ENCODE assay signal across 10 cellular contexts in genomic region chr2:207122914-207123744, GRCh38. TPM values are rescaled to one million over a fixed set of nuclear protein-coding genes. Genes with fewer than 3 reads are reported as not detected.
DNase-seq lines count a peak whose midpoint lies in the region; ATAC-seq and TF ChIP-seq lines count a peak whose summit lies in the region.
"Had no signal": no experiment of that assay in that cellular context is flagged by ENCODE, and none has a peak within 500 bp of the region (broad histone marks: within the 10 kb centered on the region; RNA-seq: fewer than 3 reads in every experiment).

No MANE protein-coding gene starts in this region.

- peaks cover 59 to 67% of the 10 kb centered on the region in 2 donors for H3K36me3 Mint-ChIP-seq in CD14-positive monocyte

- no peak for TF ChIP-seq CTCF in CD14-positive monocyte (IDR thresholded peaks at IDR 0.05)

- H3K27ac ChIP-seq in SJSA1 = peak overlapping the region; percentile 58

- peaks cover 49% of the 10 kb centered on the region for H3K36me3 ChIP-seq in SJSA1

- H3K4me3 ChIP-seq in SJSA1 = no peak overlapping the region

- no peak for ATAC-seq in HG02938 (IDR thresholded peaks at IDR 0.05; ENCODE audit: unreplicated experiment)

- H3K9me3 Mint-ChIP-seq in CD14-positive monocyte = no peaks in the 10 kb centered on the region

- H3K9me3 ChIP-seq in SJSA1 (replicated peaks) = no peaks in the 10 kb centered on the region

- peaks cover 32% of the 10 kb centered on the region for H3K4me1 Mint-ChIP-seq in CD14-positive monocyte

- H3K27me3 ChIP-seq in SJSA1 (replicated peaks) = no peaks in the 10 kb centered on the region

- H3K4me1 ChIP-seq in SJSA1 (replicated peaks) = peaks cover 45% of the 10 kb centered on the region

- DNase-seq in CD14-positive monocyte (ENCODE audit: low spot score) = no peak
- peak; percentile 52 to 64 for DNase-seq in SJSA1 (ENCODE audit: low read depth in 1 of 2, low spot score in 2 of 2)
- DNase-seq in activated naive CD4-positive, alpha-beta T cell treated with anti-CD3 and anti-CD28 coated beads, Interleukin-2, amount 50 U/mL, for 16 hours = peak; percentile 60
- peak; percentile 75 for DNase-seq in retina
- DNase-seq in NCI-H146 treated with DMSO at 0.1 percent for 48 hours (lab: John Stamatoyannopoulos, UW; ENCODE audit: unreplicated experiment) = no peak
- DNase-seq in NCI-H2081 treated with DMSO at 0.1 percent for 48 hours (lab: John Stamatoyannopoulos, UW) = no peak
- no peak for DNase-seq in SW 1271 (lab: John Stamatoyannopoulos, UW)
- DNase-seq: CD8-positive, alpha-beta memory T cell; posterior cingulate gyrus had no signal

- H3K4me3 Mint-ChIP-seq in CD14-positive monocyte = no peak overlapping the region
- H3K4me3 Mint-ChIP-seq: CD8-positive, alpha-beta memory T cell had no signal

- H3K27ac Mint-ChIP-seq in CD14-positive monocyte = peak overlapping the region in 5 of 7 donors; percentile 18 to 77 (median 42)
- H3K27ac Mint-ChIP-seq: CD8-positive, alpha-beta memory T cell had no signal

- H3K27me3 Mint-ChIP-seq in CD14-positive monocyte (ENCODE audit: low read depth in 3 of 3) = peaks cover 0 to 1% (median 0%) of the 10 kb centered on the region in 3 donors

- intact Hi-C loops in CD14-positive monocyte (cut with micrococcal nuclease) = no loop called here

RNA-seq across cellular contexts. Expression of gene KLF7, which starts 42.6 kb away (rescaled TPM):
- 10 to 100 TPM in 1 of 2 donors, 1 to 10 TPM in 1; 9.4 to 10.3 TPM for polyA plus RNA-seq in CD14-positive monocyte
- total RNA-seq in SJSA1 (2014; rRNA removed; shearing (Covaris generic)) = 6.8 and 13.1 TPM in 2 replicates

Comparison
In these comparisons a context has a peak if more than half of its experiments do, and no peak if none do; other contexts are left out.
1. DNase-seq: peak in SJSA1 (2 of 2), activated naive CD4-positive, alpha-beta T cell treated with anti-CD3 and anti-CD28 coated beads, Interleukin-2, amount 50 U/mL, for 16 hours (single experiment) and retina (single experiment); none in CD14-positive monocyte (single experiment), NCI-H146 treated with DMSO at 0.1 percent for 48 hours (single experiment), NCI-H2081 treated with DMSO at 0.1 percent for 48 hours (single experiment) and SW 1271 (0 of 2).